ENCODE assay signal across 12 cellular contexts in the genomic region with DNA sequence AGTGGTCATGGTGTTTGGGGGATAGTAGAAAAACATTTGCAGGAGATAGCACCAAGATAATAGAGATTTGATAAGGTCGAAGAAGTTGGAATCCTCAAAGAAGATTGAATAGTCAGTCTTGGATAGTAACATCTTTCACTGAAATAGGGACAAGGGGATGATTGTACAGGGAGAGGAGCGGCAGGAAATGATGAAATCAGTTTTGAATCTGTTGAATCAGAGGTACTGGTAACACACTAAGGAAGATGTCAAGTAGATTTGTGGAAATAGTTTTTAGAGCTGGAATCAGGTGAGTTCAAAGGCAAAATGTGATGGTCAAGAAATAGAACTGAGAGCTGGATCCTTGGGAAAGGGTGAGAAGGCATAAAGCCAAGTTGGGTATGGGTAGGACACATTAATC. TPM values are rescaled to one million over a fixed set of nuclear protein-coding genes. Genes with fewer than 3 reads are reported as not detected.
DNase-seq lines count a peak whose midpoint lies in the region; ATAC-seq and TF ChIP-seq lines count a peak whose summit lies in the region.
"Had no signal": no experiment of that assay in that cellular context is flagged by ENCODE, and none has a peak within 500 bp of the region (broad histone marks: within the 10 kb centered on the region; RNA-seq: fewer than 3 reads in every experiment).

No MANE protein-coding gene starts in this region.

- no peak for DNase-seq in activated CD8-positive, alpha-beta memory T cell treated with anti-CD3 and anti-CD28 coated beads, Interleukin-2, amount 10 ng/mL, durations not matched to agents 7 days and 5 days
- no peak for DNase-seq in activated CD8-positive, alpha-beta memory T cell treated with anti-CD3 and anti-CD28 coated beads for 24 hours
- DNase-seq in T-helper 17 cell (no peak), endodermal cell (no peak), middle frontal gyrus (ENCODE audit: extremely low spot score, low spot score) (no peak)
- no peak for DNase-seq in stimulated activated naive B cell treated with anti-CD40 and anti-IgM and Interleukin-4, amounts not matched to agents 10 μg/mL and 1 μg/mL and 100 μg/mL, for 72 hours
- DNase-seq: amygdala, SHP77 had no signal

- H3K9ac ChIP-seq in endodermal cell (ENCODE audit: extremely low read depth, low read length, poor library complexity, severe bottlenecking), result no peak overlapping the region

- H3K4me3 ChIP-seq in endodermal cell (ENCODE audit: low read length), result no peak overlapping the region
- H3K4me3 ChIP-seq: A549, lung had no signal

- H3K4me1 Mint-ChIP-seq in activated CD8-positive, alpha-beta memory T cell treated with anti-CD3 and anti-CD28 coated beads, Interleukin-2, amount 10 ng/mL, durations not matched to agents 7 days and 5 days, result peaks cover 45% of the 10 kb centered on the region
- H3K4me1 Mint-ChIP-seq in T-helper 17 cell (peaks cover 36% of the 10 kb centered on the region), endodermal cell (no peaks in the 10 kb centered on the region)
- peaks cover 36 to 57% of the 10 kb centered on the region in 2 donors for H3K4me1 Mint-ChIP-seq in stimulated activated naive B cell treated with anti-CD40 and anti-IgM and Interleukin-4, amounts not matched to agents 10 μg/mL and 1 μg/mL and 100 μg/mL, for 72 hours

- no peaks in the 10 kb centered on the region for H3K9me3 ChIP-seq in T-helper 17 cell (ENCODE audit: control insufficient read depth, low read length, poor library complexity, severe bottlenecking)
- H3K9me3 ChIP-seq in endodermal cell (ENCODE audit: control insufficient read depth, low read length), result no peaks in the 10 kb centered on the region
- H3K9me3 ChIP-seq: A549 had no signal

- no peaks in the 10 kb centered on the region for H3K27me3 ChIP-seq in endodermal cell (ENCODE audit: control insufficient read depth, insufficient read depth, low read length, poor library complexity, severe bottlenecking)

- ATAC-seq in activated CD8-positive, alpha-beta memory T cell treated with anti-CD3 and anti-CD28 coated beads, Interleukin-2, amount 10 ng/mL, durations not matched to agents 7 days and 5 days, result no peak
- ATAC-seq in T-helper 17 cell (no peak), HG03097 (IDR thresholded peaks at IDR 0.05; ENCODE audit: low FRiP score, unreplicated experiment) (no peak), HG03521 (IDR thresholded peaks at IDR 0.05; ENCODE audit: unreplicated experiment) (no peak)
- no peak for ATAC-seq in stimulated activated naive B cell treated with anti-CD40 and anti-IgM and Interleukin-4, amounts not matched to agents 10 μg/mL and 1 μg/mL and 100 μg/mL, for 72 hours (replicated peaks)
- ATAC-seq: A549 had no signal

- WGBS in endodermal cell (ENCODE audit: insufficient coverage in 1 of 2, insufficient read length in 1 of 2), 2 experiments, result 88 to 94% methylated on average over 2 of the region's 2 CpGs

- no peaks in the 10 kb centered on the region for H3K9me3 Mint-ChIP-seq in activated CD8-positive, alpha-beta memory T cell treated with anti-CD3 and anti-CD28 coated beads, Interleukin-2, amount 10 ng/mL, durations not matched to agents 7 days and 5 days (ENCODE audit: low read depth)
- H3K9me3 Mint-ChIP-seq in endodermal cell, result no peaks in the 10 kb centered on the region
- H3K9me3 Mint-ChIP-seq in stimulated activated naive B cell treated with anti-CD40 and anti-IgM and Interleukin-4, amounts not matched to agents 10 μg/mL and 1 μg/mL and 100 μg/mL, for 72 hours, result no peaks in the 10 kb centered on the region

- no peaks in the 10 kb centered on the region for H3K27me3 Mint-ChIP-seq in activated CD8-positive, alpha-beta memory T cell treated with anti-CD3 and anti-CD28 coated beads, Interleukin-2, amount 10 ng/mL, durations not matched to agents 7 days and 5 days
- H3K27me3 Mint-ChIP-seq in T-helper 17 cell, result no peaks in the 10 kb centered on the region
- H3K27me3 Mint-ChIP-seq in endodermal cell (ENCODE audit: insufficient read depth), result no peaks in the 10 kb centered on the region
- H3K27me3 Mint-ChIP-seq in stimulated activated naive B cell treated with anti-CD40 and anti-IgM and Interleukin-4, amounts not matched to agents 10 μg/mL and 1 μg/mL and 100 μg/mL, for 72 hours, result no peaks in the 10 kb centered on the region

- H3K4me3 Mint-ChIP-seq in activated CD8-positive, alpha-beta memory T cell treated with anti-CD3 and anti-CD28 coated beads, Interleukin-2, amount 10 ng/mL, durations not matched to agents 7 days and 5 days, result no peak overlapping the region
- H3K4me3 Mint-ChIP-seq in T-helper 17 cell (no peak overlapping the region), endodermal cell (no peak overlapping the region)
- H3K4me3 Mint-ChIP-seq in stimulated activated naive B cell treated with anti-CD40 and anti-IgM and Interleukin-4, amounts not matched to agents 10 μg/mL and 1 μg/mL and 100 μg/mL, for 72 hours, result no peak overlapping the region

- TF ChIP-seq CTCF in endodermal cell (conservative IDR thresholded peaks at IDR 0.05), result no peak

- CTCF ChIA-PET in activated CD8-positive, alpha-beta memory T cell treated with anti-CD3 and anti-CD28 coated beads, Interleukin-2, amount 10 ng/mL, durations not matched to agents 7 days and 5 days (lab: Charles Lee), result interaction anchor here (1.0 to 1.5 kb wide), 2 partner anchors 11 to 272 kb away, joined by 3 to 4 read pairs; no protein-coding TSS in a partner anchor

- H3K36me3 Mint-ChIP-seq in activated CD8-positive, alpha-beta memory T cell treated with anti-CD3 and anti-CD28 coated beads, Interleukin-2, amount 10 ng/mL, durations not matched to agents 7 days and 5 days, result peaks cover 79% of the 10 kb centered on the region
- H3K36me3 Mint-ChIP-seq in T-helper 17 cell (ENCODE audit: low read depth) (peaks cover 11% of the 10 kb centered on the region), endodermal cell (ENCODE audit: low read depth) (peaks cover 86% of the 10 kb centered on the region)
- H3K36me3 Mint-ChIP-seq in stimulated activated naive B cell treated with anti-CD40 and anti-IgM and Interleukin-4, amounts not matched to agents 10 μg/mL and 1 μg/mL and 100 μg/mL, for 72 hours, result peaks cover 50 to 80% of the 10 kb centered on the region in 2 donors

- no peak overlapping the region for H3K27ac ChIP-seq in endodermal cell (ENCODE audit: low read depth, low read length)
- H3K27ac ChIP-seq: A549 had no signal

- peaks cover 8% of the 10 kb centered on the region for H3K4me1 ChIP-seq in endodermal cell (ENCODE audit: control insufficient read depth, insufficient read depth, low read length)

- H3K27ac Mint-ChIP-seq in activated CD8-positive, alpha-beta memory T cell treated with anti-CD3 and anti-CD28 coated beads, Interleukin-2, amount 10 ng/mL, durations not matched to agents 7 days and 5 days, result peak overlapping the region; percentile 63
- H3K27ac Mint-ChIP-seq in T-helper 17 cell, result peak overlapping the region; percentile 91
- peak overlapping the region; percentile 1 for H3K27ac Mint-ChIP-seq in endodermal cell
- peak overlapping the region; percentile 86 for H3K27ac Mint-ChIP-seq in stimulated activated naive B cell treated with anti-CD40 and anti-IgM and Interleukin-4, amounts not matched to agents 10 μg/mL and 1 μg/mL and 100 μg/mL, for 72 hours

- peaks cover 91% of the 10 kb centered on the region for H3K36me3 ChIP-seq in endodermal cell (ENCODE audit: control insufficient read depth, insufficient read depth, low read length)

RNA-seq across cellular contexts. Expression of a gene that starts 26.5 kb away (rescaled TPM):
- 100 to 1,000 TPM; 647 to 727 TPM for total RNA-seq in activated CD8-positive, alpha-beta memory T cell treated with anti-CD3 and anti-CD28 coated beads, Interleukin-2, amount 10 ng/mL, durations not matched to agents 7 days and 5 days
- total RNA-seq in T-helper 17 cell (100 to 1,000 TPM; 244 to 273 TPM), endodermal cell (100 to 1,000 TPM; 260 to 287 TPM)
- polyA plus RNA-seq in endodermal cell (2013, experiment 1 of 2), result 201 TPM
- polyA plus RNA-seq in endodermal cell (2013, experiment 2 of 2), result 190 TPM

RNA-seq across cellular contexts. Expression of a gene that starts 30.0 kb away (rescaled TPM):
- total RNA-seq in activated CD8-positive, alpha-beta memory T cell treated with anti-CD3 and anti-CD28 coated beads, Interleukin-2, amount 10 ng/mL, durations not matched to agents 7 days and 5 days, result 10 to 100 TPM; 74.1 to 96.6 TPM
- total RNA-seq in T-helper 17 cell (10 to 100 TPM; 39.7 to 41.3 TPM), endodermal cell (100 to 1,000 TPM in 1 of 2 donors, 10 to 100 TPM in 1; 85.7 to 111 TPM)
- polyA plus RNA-seq in endodermal cell (2013, experiment 1 of 2), result 138 TPM
- 118 TPM for polyA plus RNA-seq in endodermal cell (2013, experiment 2 of 2)

Comparison
In these comparisons a context has a peak if more than half of its experiments do, and no peak if none do; other contexts are left out.
1. H3K27ac Mint-ChIP-seq: peak in every context shown above with its lines; median percentile 91 in T-helper 17 cell; 86 in stimulated activated naive B cell treated with anti-CD40 and anti-IgM and Interleukin-4, amounts not matched to agents 10 μg/mL and 1 μg/mL and 100 μg/mL, for 72 hours; 63 in activated CD8-positive, alpha-beta memory T cell treated with anti-CD3 and anti-CD28 coated beads, Interleukin-2, amount 10 ng/mL, durations not matched to agents 7 days and 5 days; 1 in endodermal cell.